ENCODE assay signal across 17 cellular contexts in the genomic region with DNA sequence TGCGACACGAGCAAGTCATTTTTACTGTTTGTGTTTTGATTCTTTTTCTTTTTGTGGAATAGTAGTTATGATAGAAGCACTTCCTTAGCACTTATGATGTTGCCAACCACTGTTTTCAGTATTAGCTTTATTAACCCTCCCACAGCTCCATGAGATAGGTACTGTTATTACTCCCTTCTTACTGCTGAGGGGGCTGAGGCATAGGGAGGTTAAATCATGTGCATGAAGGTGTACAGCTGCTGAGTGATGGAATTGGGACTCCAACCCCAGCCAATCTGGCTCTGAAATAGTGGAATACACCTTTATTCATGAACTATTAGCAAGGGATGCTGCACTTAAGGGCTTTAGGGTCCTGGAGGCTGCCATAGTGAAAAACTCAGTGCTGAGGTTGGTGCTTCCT. TPM values are rescaled to one million over a fixed set of nuclear protein-coding genes. Genes with fewer than 3 reads are reported as not detected.
A peak's percentile ranks its signal among the peaks of the same experiment; 100 is the strongest.
DNase-seq lines count a peak whose midpoint lies in the region; ATAC-seq and TF ChIP-seq lines count a peak whose summit lies in the region.
"Had no signal": no experiment of that assay in that cellular context is flagged by ENCODE, and none has a peak within 500 bp of the region (broad histone marks: within the 10 kb centered on the region; RNA-seq: fewer than 3 reads in every experiment).

No MANE protein-coding gene starts in this region.

- intact Hi-C loops in activated CD4-positive, alpha-beta T cell treated with anti-CD3 and anti-CD28 coated beads for 36 hours (cut with DNase I, micrococcal nuclease) = no loop called here
- intact Hi-C loops in body of pancreas (cut with DNase I) = no loop called here

- no peaks in the 10 kb centered on the region for H3K27me3 Mint-ChIP-seq in activated CD4-positive, alpha-beta T cell treated with anti-CD3 and anti-CD28 coated beads for 36 hours
- no peaks in the 10 kb centered on the region for H3K27me3 Mint-ChIP-seq in stimulated activated naive CD8-positive, alpha-beta T cell treated with anti-CD3 and anti-CD28 coated beads, Interleukin-15, Interleukin-2, amounts not matched to agents 100 ng/mL and 50 ng/mL, for 24 hours

- H3K27ac Mint-ChIP-seq in activated CD4-positive, alpha-beta T cell treated with anti-CD3 and anti-CD28 coated beads for 36 hours = peak overlapping the region; percentile 13
- H3K27ac Mint-ChIP-seq in stimulated activated naive CD8-positive, alpha-beta T cell treated with anti-CD3 and anti-CD28 coated beads, Interleukin-15, Interleukin-2, amounts not matched to agents 100 ng/mL and 50 ng/mL, for 24 hours = peak overlapping the region; percentile 42
- peak overlapping the region; percentile 27 for H3K27ac Mint-ChIP-seq in stimulated activated effector memory CD8-positive, alpha-beta T cell treated with anti-CD3 and anti-CD28 coated beads, Interleukin-12 subunit alpha, Interleukin-12 subunit beta, amount 100 ng/mL, for 72 hours
- H3K27ac Mint-ChIP-seq: CD8-positive, alpha-beta T cell; GM23338 had no signal

- no peak for DNase-seq in activated CD4-positive, alpha-beta T cell treated with anti-CD3 and anti-CD28 coated beads for 36 hours
- DNase-seq in activated CD4-positive, alpha-beta T cell treated with anti-CD3 and anti-CD28 coated beads for 4 hours = no peak
- no peak for DNase-seq in stimulated activated naive CD8-positive, alpha-beta T cell treated with anti-CD3 and anti-CD28 coated beads, Interleukin-15, Interleukin-2, amounts not matched to agents 100 U/mL and 50 U/mL, for 24 hours
- peak in 28 of 61 donors; percentile 2 to 65 (median 18) for DNase-seq in caudate nucleus (lab: John Stamatoyannopoulos, UW)
- no peak for DNase-seq in stimulated activated effector memory CD8-positive, alpha-beta T cell treated with anti-CD3 and anti-CD28 coated beads, Interleukin-12 subunit alpha, Interleukin-12 subunit beta, amount 100 ng/mL, for 72 hours (ENCODE audit: low spot score in 2 of 2)
- no peak for DNase-seq in body of pancreas
- DNase-seq in SW 1271 (lab: John Stamatoyannopoulos, UW) = no peak
- DNase-seq: CD8-positive, alpha-beta T cell; COR-L47; DND-41; GDM1; H7 had no signal

- no peak overlapping the region for H3K4me3 Mint-ChIP-seq in activated CD4-positive, alpha-beta T cell treated with anti-CD3 and anti-CD28 coated beads for 36 hours
- H3K4me3 Mint-ChIP-seq in stimulated activated naive CD8-positive, alpha-beta T cell treated with anti-CD3 and anti-CD28 coated beads, Interleukin-15, Interleukin-2, amounts not matched to agents 100 ng/mL and 50 ng/mL, for 24 hours = no peak overlapping the region
- no peak overlapping the region for H3K4me3 Mint-ChIP-seq in stimulated activated effector memory CD8-positive, alpha-beta T cell treated with anti-CD3 and anti-CD28 coated beads, Interleukin-12 subunit alpha, Interleukin-12 subunit beta, amount 100 ng/mL, for 72 hours
- H3K4me3 Mint-ChIP-seq: CD14-positive monocyte; CD8-positive, alpha-beta T cell; GM23338 had no signal

- no peaks in the 10 kb centered on the region for H3K27me3 ChIP-seq in body of pancreas

- H3K4me1 ChIP-seq in body of pancreas = no peaks in the 10 kb centered on the region

- H3K36me3 ChIP-seq in body of pancreas (replicated peaks in 1 of 2; ENCODE audit: insufficient read depth in 1 of 2, low read depth in 2 of 2) = peaks cover 16 to 26% of the 10 kb centered on the region in 2 donors

- H3K9me3 Mint-ChIP-seq in activated CD4-positive, alpha-beta T cell treated with anti-CD3 and anti-CD28 coated beads for 36 hours (ENCODE audit: low read depth) = no peaks in the 10 kb centered on the region
- no peaks in the 10 kb centered on the region for H3K9me3 Mint-ChIP-seq in stimulated activated naive CD8-positive, alpha-beta T cell treated with anti-CD3 and anti-CD28 coated beads, Interleukin-15, Interleukin-2, amounts not matched to agents 100 ng/mL and 50 ng/mL, for 24 hours
- no peaks in the 10 kb centered on the region for H3K9me3 Mint-ChIP-seq in stimulated activated effector memory CD8-positive, alpha-beta T cell treated with anti-CD3 and anti-CD28 coated beads, Interleukin-12 subunit alpha, Interleukin-12 subunit beta, amount 100 ng/mL, for 72 hours
- H3K9me3 Mint-ChIP-seq: CD14-positive monocyte; CD8-positive, alpha-beta T cell; GM23338 had no signal

- 84 to 92% methylated on average over 2 of the region's 2 CpGs for WGBS in body of pancreas, 2 donors

- H3K4me3 ChIP-seq in body of pancreas = no peak overlapping the region
- H3K4me3 ChIP-seq: GM23338 had no signal

- no peak for TF ChIP-seq CTCF in body of pancreas (IDR thresholded peaks at IDR 0.05)

- CTCF ChIA-PET in activated CD4-positive, alpha-beta T cell treated with anti-CD3 and anti-CD28 coated beads for 36 hours (lab: Charles Lee) = no interaction called here

- POLR2A ChIA-PET in activated CD4-positive, alpha-beta T cell treated with anti-CD3 and anti-CD28 coated beads for 36 hours (lab: Charles Lee) = no interaction called here

- H3K4me1 Mint-ChIP-seq in activated CD4-positive, alpha-beta T cell treated with anti-CD3 and anti-CD28 coated beads for 36 hours = no peaks in the 10 kb centered on the region
- H3K4me1 Mint-ChIP-seq in stimulated activated naive CD8-positive, alpha-beta T cell treated with anti-CD3 and anti-CD28 coated beads, Interleukin-15, Interleukin-2, amounts not matched to agents 100 ng/mL and 50 ng/mL, for 24 hours (ENCODE audit: low read depth) = no peaks in the 10 kb centered on the region
- peaks cover 13% of the 10 kb centered on the region for H3K4me1 Mint-ChIP-seq in stimulated activated effector memory CD8-positive, alpha-beta T cell treated with anti-CD3 and anti-CD28 coated beads, Interleukin-12 subunit alpha, Interleukin-12 subunit beta, amount 100 ng/mL, for 72 hours
- H3K4me1 Mint-ChIP-seq: GM23338 had no signal

- H3K36me3 Mint-ChIP-seq in activated CD4-positive, alpha-beta T cell treated with anti-CD3 and anti-CD28 coated beads for 36 hours (ENCODE audit: low read depth) = peaks cover 67% of the 10 kb centered on the region
- H3K36me3 Mint-ChIP-seq in stimulated activated naive CD8-positive, alpha-beta T cell treated with anti-CD3 and anti-CD28 coated beads, Interleukin-15, Interleukin-2, amounts not matched to agents 100 ng/mL and 50 ng/mL, for 24 hours (ENCODE audit: low read depth) = peaks cover 74% of the 10 kb centered on the region
- H3K36me3 Mint-ChIP-seq in stimulated activated effector memory CD8-positive, alpha-beta T cell treated with anti-CD3 and anti-CD28 coated beads, Interleukin-12 subunit alpha, Interleukin-12 subunit beta, amount 100 ng/mL, for 72 hours = peaks cover 93% of the 10 kb centered on the region

- no peak for ATAC-seq in activated CD4-positive, alpha-beta T cell treated with anti-CD3 and anti-CD28 coated beads for 36 hours
- ATAC-seq in stimulated activated naive CD8-positive, alpha-beta T cell treated with anti-CD3 and anti-CD28 coated beads, Interleukin-15, Interleukin-2, amounts not matched to agents 100 U/mL and 50 U/mL, for 24 hours = no peak
- peak; percentile 86 for ATAC-seq in stimulated activated effector memory CD8-positive, alpha-beta T cell treated with anti-CD3 and anti-CD28 coated beads, Interleukin-12 subunit alpha, Interleukin-12 subunit beta, amount 100 ng/mL, for 72 hours
- no peak for ATAC-seq in body of pancreas
- ATAC-seq: CD8-positive, alpha-beta T cell; GM23338 had no signal

- peak overlapping the region; percentile 77 for H3K27ac ChIP-seq in caudate nucleus (ENCODE audit: low read depth, low read length)
- no peak overlapping the region for H3K27ac ChIP-seq in body of pancreas
- H3K27ac ChIP-seq: 22Rv1 had no signal

- TF ChIP-seq POLR2A in body of pancreas (IDR thresholded peaks at IDR 0.05) = no peak

- no peaks in the 10 kb centered on the region for H3K9me3 ChIP-seq in body of pancreas

RNA-seq across cellular contexts. Expression of gene SMARCAL1, which starts 19.2 kb away (rescaled TPM):
- 10 to 100 TPM; 25.9 to 27.7 TPM for total RNA-seq in activated CD4-positive, alpha-beta T cell treated with anti-CD3 and anti-CD28 coated beads for 36 hours
- 10 to 100 TPM in 1 of 2 donors, 1 to 10 TPM in 1; 9.9 to 27.7 TPM for total RNA-seq in body of pancreas

RNA-seq across cellular contexts. Expression of gene MARCHF4, which starts 59.2 kb away (rescaled TPM):
- total RNA-seq in activated CD4-positive, alpha-beta T cell treated with anti-CD3 and anti-CD28 coated beads for 36 hours = not detected
- total RNA-seq in body of pancreas = 1 to 10 TPM in 1 of 2 donors, under 1 TPM in 1; 0.52 to 2.6 TPM
- total RNA-seq: CD8-positive, alpha-beta T cell; HT-29 had no signal
